22 cellular contexts compared by ENCODE assay signal in the genomic region with DNA sequence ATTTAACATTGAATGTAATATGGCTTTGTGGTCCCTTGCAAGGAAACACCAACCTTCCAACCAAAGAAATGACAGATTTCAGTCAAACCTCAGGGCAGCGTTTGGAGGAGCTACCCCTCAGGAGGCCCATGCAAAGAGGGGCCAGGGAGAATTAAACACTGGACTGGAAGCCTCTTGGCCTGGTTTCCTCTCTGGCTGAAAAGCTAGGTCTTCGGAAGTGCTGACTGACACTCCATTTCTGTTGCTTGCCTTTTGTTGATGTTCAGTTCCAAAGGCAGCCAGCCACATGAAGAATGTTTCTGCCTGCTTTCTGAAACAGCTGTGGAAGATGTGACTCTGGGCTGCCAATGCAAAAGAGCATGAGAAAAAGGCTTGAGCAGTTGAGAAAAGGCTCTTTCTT.
"Had no signal": no experiment of that assay in that cellular context is flagged by ENCODE, and none has a peak within 500 bp of the region (broad histone marks: within the 10 kb centered on the region; RNA-seq: fewer than 3 reads in every experiment).

No MANE protein-coding gene starts in this region.

- H3K36me3 ChIP-seq: cardiac muscle cell, esophagus squamous epithelium, heart right ventricle, uterus had no signal

- H3K4me1 Mint-ChIP-seq: endodermal cell had no signal

- H3K27ac Mint-ChIP-seq: activated naive CD4-positive, alpha-beta T cell treated with anti-CD3 and anti-CD28 coated beads for 36 hours; activated naive CD8-positive, alpha-beta T cell treated with anti-CD3 and anti-CD28 coated beads, Interleukin-2, amount 50 U/mL, for 24 hours; endodermal cell had no signal

- H3K9me3 ChIP-seq: testis, uterus had no signal

- H3K4me1 ChIP-seq: esophagus squamous epithelium, testis, uterus had no signal

- DNase-seq: activated CD4-positive, alpha-beta T cell treated with anti-CD3 and anti-CD28 coated beads for 1 hour; activated CD8-positive, alpha-beta memory T cell treated with anti-CD3 and anti-CD28 coated beads, Interleukin-2, amount 50 U/mL, for 48 hours; activated effector memory CD4-positive, alpha-beta T cell treated with Interleukin-2 at 50 U/mL for 16 hours; activated naive CD4-positive, alpha-beta T cell treated with anti-CD3 and anti-CD28 coated beads for 36 hours; activated naive CD8-positive, alpha-beta T cell treated with anti-CD3 and anti-CD28 coated beads, Interleukin-2, amount 50 U/mL, for 24 hours; activated T-cell treated with anti-CD3 and anti-CD28 coated beads, Interleukin-2, amount 50 U/mL, for 4 hours; cortex of kidney; endodermal cell; esophagus squamous epithelium; heart right ventricle; kidney; nucleus accumbens; stimulated activated CD4-positive, alpha-beta T cell treated with anti-CD3 and anti-CD28 coated beads, Interleukin-2, amount 100 ng/mL, for 48 hours; stimulated activated naive CD4-positive, alpha-beta T cell; testis; trophoblast cell; uterus had no signal

- ATAC-seq: activated naive CD8-positive, alpha-beta T cell treated with anti-CD3 and anti-CD28 coated beads, Interleukin-2, amount 50 U/mL, for 24 hours; activated T-cell treated with anti-CD3 and anti-CD28 coated beads, Interleukin-2, amount 50 U/mL, for 4 hours; heart right ventricle; sciatic nerve had no signal

- H3K4me3 Mint-ChIP-seq: activated naive CD4-positive, alpha-beta T cell treated with anti-CD3 and anti-CD28 coated beads for 36 hours; activated naive CD8-positive, alpha-beta T cell treated with anti-CD3 and anti-CD28 coated beads, Interleukin-2, amount 50 U/mL, for 24 hours; activated T-cell treated with anti-CD3 and anti-CD28 coated beads, Interleukin-2, amount 50 U/mL, for 4 hours; endodermal cell; nephron had no signal

- H3K27me3 ChIP-seq: testis, uterus had no signal

- H3K4me3 ChIP-seq: cardiac muscle cell, esophagus squamous epithelium, heart right ventricle, lung, testis, uterus had no signal

- H3K27ac ChIP-seq: cardiac muscle cell, esophagus squamous epithelium, heart right ventricle, testis, uterus, VCaP had no signal
